ENCODE assay signal across 25 cellular contexts in genomic region chr12:131327521-131328488, GRCh38.
A peak's percentile ranks its signal among the peaks of the same experiment; 100 is the strongest.
DNase-seq lines count a peak whose midpoint lies in the region; ATAC-seq and TF ChIP-seq lines count a peak whose summit lies in the region.
"Had no signal": no experiment of that assay in that cellular context is flagged by ENCODE, and none has a peak within 500 bp of the region (broad histone marks: within the 10 kb centered on the region; RNA-seq: fewer than 3 reads in every experiment).

No MANE protein-coding gene starts in this region.

- TF ChIP-seq CTCF in WERI-Rb-1 (IDR thresholded peaks at IDR 0.05; ENCODE audit: low read depth, low read length) = peak; percentile 60

- H3K9me3 Mint-ChIP-seq in stimulated activated memory B cell treated with anti-CD40 and anti-IgM and Interleukin-4, amounts not matched to agents 10 μg/mL and 1 μg/mL and 100 μg/mL, for 72 hours = peaks cover 15% of the 10 kb centered on the region

- ATAC-seq in stimulated activated memory B cell treated with anti-CD40 and anti-IgM and Interleukin-4, amounts not matched to agents 10 μg/mL and 1 μg/mL and 100 μg/mL, for 72 hours = peak; percentile 20
- ATAC-seq in GM19395 (IDR thresholded peaks at IDR 0.05; ENCODE audit: unreplicated experiment) = no peak
- ATAC-seq: activated CD4-positive, alpha-beta T cell treated with anti-CD3 and anti-CD28 coated beads for 36 hours; foreskin keratinocyte; naive thymus-derived CD4-positive, alpha-beta T cell; sciatic nerve had no signal

- H3K4me3 ChIP-seq in WERI-Rb-1 (ENCODE audit: low read depth, low read length) = no peak overlapping the region
- H3K4me3 ChIP-seq: breast epithelium, PC-9, tibial artery had no signal

- H3K27ac ChIP-seq in WERI-Rb-1 = no peak overlapping the region
- H3K27ac ChIP-seq: 22Rv1, breast epithelium, foreskin keratinocyte, parathyroid adenoma, PC-9, tibial artery had no signal

- no peaks in the 10 kb centered on the region for H3K36me3 ChIP-seq in WERI-Rb-1
- H3K36me3 ChIP-seq: breast epithelium, tibial artery had no signal

- no peaks in the 10 kb centered on the region for H3K4me1 Mint-ChIP-seq in stimulated activated memory B cell treated with anti-CD40 and anti-IgM and Interleukin-4, amounts not matched to agents 10 μg/mL and 1 μg/mL and 100 μg/mL, for 72 hours
- H3K4me1 Mint-ChIP-seq: activated CD4-positive, alpha-beta T cell treated with anti-CD3 and anti-CD28 coated beads for 36 hours; CD14-positive monocyte had no signal

- H3K27me3 Mint-ChIP-seq in stimulated activated memory B cell treated with anti-CD40 and anti-IgM and Interleukin-4, amounts not matched to agents 10 μg/mL and 1 μg/mL and 100 μg/mL, for 72 hours = peaks cover 29% of the 10 kb centered on the region

- no peaks in the 10 kb centered on the region for H3K9me3 ChIP-seq in WERI-Rb-1 (ENCODE audit: severe bottlenecking)
- H3K9me3 ChIP-seq: breast epithelium, tibial artery had no signal

- H3K36me3 Mint-ChIP-seq in stimulated activated memory B cell treated with anti-CD40 and anti-IgM and Interleukin-4, amounts not matched to agents 10 μg/mL and 1 μg/mL and 100 μg/mL, for 72 hours = no peaks in the 10 kb centered on the region
- H3K36me3 Mint-ChIP-seq: CD14-positive monocyte had no signal

- no peak overlapping the region for H3K27ac Mint-ChIP-seq in stimulated activated memory B cell treated with anti-CD40 and anti-IgM and Interleukin-4, amounts not matched to agents 10 μg/mL and 1 μg/mL and 100 μg/mL, for 72 hours
- H3K27ac Mint-ChIP-seq: activated CD4-positive, alpha-beta T cell treated with anti-CD3 and anti-CD28 coated beads for 36 hours; naive thymus-derived CD4-positive, alpha-beta T cell had no signal

- H3K27me3 ChIP-seq in WERI-Rb-1 (ENCODE audit: insufficient read depth, low read depth, severe bottlenecking) = no peaks in the 10 kb centered on the region
- H3K27me3 ChIP-seq: breast epithelium, foreskin keratinocyte, tibial artery had no signal

- H3K4me3 Mint-ChIP-seq in stimulated activated memory B cell treated with anti-CD40 and anti-IgM and Interleukin-4, amounts not matched to agents 10 μg/mL and 1 μg/mL and 100 μg/mL, for 72 hours = no peak overlapping the region
- H3K4me3 Mint-ChIP-seq: activated CD4-positive, alpha-beta T cell treated with anti-CD3 and anti-CD28 coated beads for 36 hours; CD14-positive monocyte; naive thymus-derived CD4-positive, alpha-beta T cell had no signal

- DNase-seq in DMS 273 (lab: John Stamatoyannopoulos, UW; ENCODE audit: unreplicated experiment) (peak; percentile 32), DMS 273 treated with DMSO at 0.1 percent for 48 hours (lab: John Stamatoyannopoulos, UW) (no peak), MV-4-11 (lab: John Stamatoyannopoulos, UW) (peak; percentile 94), WERI-Rb-1 (no peak), RKO (ENCODE audit: low spot score) (no peak), inferior parietal cortex (ENCODE audit: extremely low spot score) (no peak)
- DNase-seq: activated CD4-positive, alpha-beta T cell treated with anti-CD3 and anti-CD28 coated beads for 36 hours; foreskin keratinocyte; hippocampal formation; Kasumi-1; mesenchymal stem cell; NCI-H1417; NCI-H524; PC-9; stimulated activated naive CD4-positive, alpha-beta T cell treated with Interleukin-2 at 50 U/mL for 16 hours; T1000; tibial artery had no signal

Comparison
In these comparisons a context has a peak if more than half of its experiments do, and no peak if none do; other contexts are left out.
1. DNase-seq: peak in DMS 273 (single experiment) and MV-4-11 (single experiment); none in DMS 273 treated with DMSO at 0.1 percent for 48 hours (single experiment), WERI-Rb-1 (single experiment), RKO (single experiment) and inferior parietal cortex (single experiment).